In the genomic region with DNA sequence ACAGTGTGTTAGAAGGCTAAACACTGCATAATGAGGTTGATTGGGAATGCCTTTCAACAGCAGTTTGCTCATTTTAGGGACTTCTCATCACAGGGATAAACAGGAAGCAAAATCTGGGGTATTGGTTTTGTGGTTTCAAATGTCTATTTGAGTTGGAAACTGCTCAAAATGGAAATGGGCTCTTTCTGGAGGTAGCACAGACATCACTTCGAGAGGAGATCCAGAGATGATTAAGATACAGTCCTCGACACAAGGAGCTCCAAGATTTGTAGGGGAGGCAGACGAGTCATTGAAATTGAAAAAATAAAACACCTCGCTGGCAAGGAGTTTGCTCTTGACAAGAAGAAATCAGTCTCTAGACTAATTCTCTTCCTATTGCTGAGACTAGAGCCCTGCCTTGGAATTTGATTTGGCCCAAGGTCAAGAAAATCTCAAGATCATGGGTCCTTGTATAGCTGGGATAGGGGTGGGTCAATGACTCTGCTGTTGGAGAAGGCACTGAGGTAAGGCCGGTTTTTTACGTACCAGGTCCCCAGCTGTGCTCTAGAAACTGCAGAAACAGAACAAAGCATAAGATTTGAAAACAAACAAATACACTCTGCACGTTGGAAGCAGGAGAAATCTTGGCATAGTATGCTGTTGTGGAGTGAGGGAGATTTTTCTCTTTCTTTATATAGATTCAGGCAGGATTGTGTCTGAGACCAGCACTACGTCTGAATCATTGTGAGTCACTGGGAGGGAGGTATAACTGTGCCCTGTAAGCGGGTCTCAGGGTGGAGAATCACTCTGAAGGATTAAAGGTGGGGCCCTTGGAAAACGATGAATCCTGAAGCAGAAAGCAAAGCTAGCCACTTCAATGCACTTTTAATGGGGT, we compare ENCODE assay signal across 12 cellular contexts. TPM values are rescaled to one million over a fixed set of nuclear protein-coding genes. Genes with fewer than 3 reads are reported as not detected.
A peak's percentile ranks its signal among the peaks of the same experiment; 100 is the strongest.
DNase-seq lines count a peak whose midpoint lies in the region; ATAC-seq, FAIRE-seq and TF ChIP-seq lines count a peak whose summit lies in the region.
"Had no signal": no experiment of that assay in that cellular context is flagged by ENCODE, and none has a peak within 500 bp of the region (broad histone marks: within the 10 kb centered on the region; RNA-seq: fewer than 3 reads in every experiment).

No MANE protein-coding gene starts in this region.

- H4K20me1 ChIP-seq in astrocyte (ENCODE audit: insufficient read depth, low read length) = no peaks in the 10 kb centered on the region

- no peaks in the 10 kb centered on the region for H3K9me3 Mint-ChIP-seq in astrocyte (ENCODE audit: unreplicated experiment)
- H3K9me3 Mint-ChIP-seq: stimulated activated naive B cell treated with anti-CD40 and anti-IgM and Interleukin-4, amounts not matched to agents 10 μg/mL and 1 μg/mL and 100 μg/mL, for 72 hours had no signal

- peak overlapping the region; percentile 88 for H3K27ac Mint-ChIP-seq in astrocyte (ENCODE audit: unreplicated experiment)
- H3K27ac Mint-ChIP-seq: stimulated activated naive B cell treated with anti-CD40 and anti-IgM and Interleukin-4, amounts not matched to agents 10 μg/mL and 1 μg/mL and 100 μg/mL, for 72 hours had no signal

- DNase-seq in AG08395 (ENCODE audit: low spot score) (peak; percentile 74), astrocyte (ENCODE audit: low read depth) (peak; percentile 87), kidney tubule cell (ENCODE audit: low spot score) (peak; percentile 54), epidermal melanocyte (ENCODE audit: insufficient read length, low spot score) (no peak), NCI-H1105 (lab: John Stamatoyannopoulos, UW) (no peak), NCI-H1417 treated with DMSO at 0.1 percent for 48 hours (lab: John Stamatoyannopoulos, UW) (no peak)
- DNase-seq: Calu3; colonic mucosa; stimulated activated naive B cell treated with anti-CD40 and anti-IgM and Interleukin-4, amounts not matched to agents 10 μg/mL and 1 μg/mL and 100 μg/mL, for 72 hours had no signal

- H3K9me3 ChIP-seq in HUES48 (ENCODE audit: control insufficient read depth, insufficient read depth, low read length) = no peaks in the 10 kb centered on the region
- H3K9me3 ChIP-seq in astrocyte (ENCODE audit: insufficient read depth, low read depth, low read length) = no peaks in the 10 kb centered on the region
- H3K9me3 ChIP-seq: colonic mucosa had no signal

- no peaks in the 10 kb centered on the region for H3K27me3 Mint-ChIP-seq in astrocyte (ENCODE audit: low read depth, unreplicated experiment)

- peaks cover 46% of the 10 kb centered on the region for H3K4me1 ChIP-seq in HUES48 (ENCODE audit: control insufficient read depth, insufficient read depth, low read length)
- peaks cover 60% of the 10 kb centered on the region for H3K4me1 ChIP-seq in astrocyte (ENCODE audit: insufficient read depth, low read length)
- H3K4me1 ChIP-seq: colonic mucosa had no signal

- H3K4me2 ChIP-seq in astrocyte (ENCODE audit: low read length) = peak overlapping the region; percentile 81

- H3K36me3 ChIP-seq in HUES48 (ENCODE audit: control insufficient read depth, insufficient read depth, low read length) = no peaks in the 10 kb centered on the region
- H3K36me3 ChIP-seq in astrocyte (ENCODE audit: insufficient read depth, low read length) = no peaks in the 10 kb centered on the region
- H3K36me3 ChIP-seq: colonic mucosa had no signal

- peaks cover 66% of the 10 kb centered on the region for H3K4me1 Mint-ChIP-seq in astrocyte (ENCODE audit: low read depth, unreplicated experiment)

- no peaks in the 10 kb centered on the region for H3K36me3 Mint-ChIP-seq in astrocyte (ENCODE audit: low read depth, unreplicated experiment)
- H3K36me3 Mint-ChIP-seq: stimulated activated naive B cell treated with anti-CD40 and anti-IgM and Interleukin-4, amounts not matched to agents 10 μg/mL and 1 μg/mL and 100 μg/mL, for 72 hours had no signal

- no peaks in the 10 kb centered on the region for H3K79me2 ChIP-seq in astrocyte (ENCODE audit: insufficient read depth, low read length)

- no peak for TF ChIP-seq CTCF in astrocyte (IDR thresholded peaks at IDR 0.05; ENCODE audit: insufficient read depth, low read depth, low read length)

- peak overlapping the region; percentile 10 for H3K4me3 Mint-ChIP-seq in astrocyte (ENCODE audit: unreplicated experiment)
- H3K4me3 Mint-ChIP-seq: stimulated activated naive B cell treated with anti-CD40 and anti-IgM and Interleukin-4, amounts not matched to agents 10 μg/mL and 1 μg/mL and 100 μg/mL, for 72 hours had no signal

- H3K27ac ChIP-seq in HUES48 (ENCODE audit: low read depth, low read length) (peak overlapping the region; percentile 32), astrocyte (ENCODE audit: low read depth, low read length) (peak overlapping the region; percentile 81)
- H3K27ac ChIP-seq: colonic mucosa had no signal

- 0 out of 2 replicates have a peak, but pooled peaks cover 9% of the 10 kb centered on the region for H3K27me3 ChIP-seq in HUES48 (ENCODE audit: control insufficient read depth, insufficient read depth, low read length)
- no peaks in the 10 kb centered on the region for H3K27me3 ChIP-seq in astrocyte (ENCODE audit: insufficient read depth, low read length)
- H3K27me3 ChIP-seq: colonic mucosa had no signal

- H3K9ac ChIP-seq in HUES48 (ENCODE audit: low read depth, low read length) (no peak overlapping the region), astrocyte (ENCODE audit: low read length) (peak overlapping the region; percentile 45)

- H3K4me3 ChIP-seq in HUES48 (ENCODE audit: low read depth, low read length) = no peak overlapping the region
- peak overlapping the region; percentile 27 for H3K4me3 ChIP-seq in astrocyte (ENCODE audit: insufficient read depth, low read depth, low read length)
- H3K4me3 ChIP-seq: colonic mucosa had no signal

- no peak for ATAC-seq in HG03432 (IDR thresholded peaks at IDR 0.05; ENCODE audit: unreplicated experiment)
- ATAC-seq: sciatic nerve; stimulated activated naive B cell treated with anti-CD40 and anti-IgM and Interleukin-4, amounts not matched to agents 10 μg/mL and 1 μg/mL and 100 μg/mL, for 72 hours had no signal

- H2AFZ ChIP-seq in astrocyte (ENCODE audit: low read depth, low read length) = no peak overlapping the region

- peak; percentile 72 for FAIRE-seq in astrocyte (lab: Jason Lieb, UNC)

RNA-seq across cellular contexts. Expression of a gene that starts 17.7 kb away (rescaled TPM):
- total RNA-seq in astrocyte = 0.39 and 0.50 TPM in 2 replicates
- total RNA-seq: Calu3 had no signal

RNA-seq across cellular contexts. Expression of a gene that starts 47.4 kb away (rescaled TPM):
- total RNA-seq in astrocyte = 2.5 and 3.1 TPM in 2 replicates
- total RNA-seq: sciatic nerve had no signal

RNA-seq across cellular contexts. Expression of a gene that starts 52.9 kb away (rescaled TPM):
- 35.3 and 49.4 TPM in 2 replicates for total RNA-seq in astrocyte

Comparison
In these comparisons a context has a peak if more than half of its experiments do, and no peak if none do; other contexts are left out.
1. DNase-seq: peak in AG08395 (single experiment), astrocyte (single experiment) and kidney tubule cell (single experiment); none in epidermal melanocyte (single experiment), NCI-H1105 (single experiment) and NCI-H1417 treated with DMSO at 0.1 percent for 48 hours (single experiment).